13 cellular contexts compared by ENCODE assay signal in the genomic region with DNA sequence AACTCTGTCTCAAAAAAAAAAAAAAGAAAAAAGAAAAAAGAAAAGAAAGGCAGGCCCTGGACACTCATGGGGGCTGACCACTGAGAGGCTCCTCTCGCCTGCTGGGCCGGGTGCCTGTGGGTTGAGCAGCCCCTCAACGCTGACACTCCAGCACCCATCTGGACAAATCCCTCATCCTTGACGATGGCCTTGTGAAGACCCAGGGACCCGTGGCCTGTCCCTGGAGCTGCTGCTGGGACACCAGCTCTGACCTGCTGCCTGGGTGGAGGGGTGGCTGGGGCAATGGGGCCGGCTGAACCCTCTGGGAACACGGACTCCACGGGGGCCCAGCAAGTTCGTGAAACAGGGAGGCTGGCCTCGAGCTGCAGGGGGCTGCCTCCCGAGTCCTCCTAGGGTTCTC.
"Had no signal": no experiment of that assay in that cellular context is flagged by ENCODE, and none has a peak within 500 bp of the region (broad histone marks: within the 10 kb centered on the region; RNA-seq: fewer than 3 reads in every experiment).

No MANE protein-coding gene starts in this region.

- H3K9me3 ChIP-seq: adrenal gland, body of pancreas, breast epithelium, Peyer's patch had no signal

- H3K27me3 ChIP-seq: adrenal gland, body of pancreas, breast epithelium, Peyer's patch had no signal

- H3K4me3 ChIP-seq: adrenal gland, body of pancreas, breast epithelium, Peyer's patch had no signal

- DNase-seq: cerebellar nuclear complex, NCI-H1417 treated with DMSO at 0.1 percent for 48 hours, NCI-H1930, NCI-H2081 treated with DMSO at 0.1 percent for 48 hours, NCI-H226, NCI-H446 treated with DMSO at 0.1 percent for 48 hours, SIG-M5, SW 1271 had no signal

- H3K36me3 ChIP-seq: breast epithelium had no signal

- H3K27ac ChIP-seq: adrenal gland, body of pancreas, Peyer's patch, VCaP had no signal
